Comparison of ENCODE assay signal across 14 cellular contexts in genomic region chr14:33404054-33404453, GRCh38.
A peak's percentile ranks its signal among the peaks of the same experiment; 100 is the strongest.
DNase-seq lines count a peak whose midpoint lies in the region; ATAC-seq, FAIRE-seq and TF ChIP-seq lines count a peak whose summit lies in the region.
"Had no signal": no experiment of that assay in that cellular context is flagged by ENCODE, and none has a peak within 500 bp of the region (broad histone marks: within the 10 kb centered on the region; RNA-seq: fewer than 3 reads in every experiment).

No MANE protein-coding gene starts in this region.

- H2AFZ ChIP-seq in mammary epithelial cell (ENCODE audit: low read depth, low read length), result no peak overlapping the region

- ATAC-seq in HG02884 (IDR thresholded peaks at IDR 0.05; ENCODE audit: unreplicated experiment), result no peak
- ATAC-seq: HCT116 had no signal

- H3K4me1 ChIP-seq in mammary epithelial cell (ENCODE audit: insufficient read depth, low read length) (peaks cover 3% of the 10 kb centered on the region), ascending aorta (no peaks in the 10 kb centered on the region)

- H4K20me1 ChIP-seq in mammary epithelial cell (ENCODE audit: insufficient read depth, low read length), result no peaks in the 10 kb centered on the region

- CTCF ChIA-PET in mammary epithelial cell (lab: Charles Lee; ENCODE audit: low non-redundant PET), result no interaction called here

- no peaks in the 10 kb centered on the region for H3K36me3 ChIP-seq in mammary epithelial cell (ENCODE audit: insufficient read depth, low read length)
- no peaks in the 10 kb centered on the region for H3K36me3 ChIP-seq in kidney epithelial cell (ENCODE audit: control insufficient read depth, insufficient read depth, low read length)
- H3K36me3 ChIP-seq in ascending aorta, result no peaks in the 10 kb centered on the region

- TF ChIP-seq CTCF in mammary epithelial cell (conservative IDR thresholded peaks at IDR 0.05 in 1 of 2, IDR thresholded peaks at IDR 0.05 in 1 of 2; ENCODE audit: extremely low read depth in 1 of 2, insufficient read depth in 1 of 2, low read depth in 1 of 2, low read length in 2 of 2) (no peak), kidney epithelial cell (IDR thresholded peaks at IDR 0.05; ENCODE audit: insufficient read depth, low read length, poor library complexity, severe bottlenecking) (no peak), ascending aorta (IDR thresholded peaks at IDR 0.05) (no peak)

- H3K79me2 ChIP-seq in mammary epithelial cell (ENCODE audit: insufficient read depth, low read length), result no peaks in the 10 kb centered on the region

- in situ Hi-C loops in ACHN (cut with HindIII; ENCODE audit: low pct_ligation_motif_present, low pct_unique_long_range_greater_than_20kb, low sequenced_read_pairs) (no loop called here), mammary epithelial cell (cut with MboI; ENCODE audit: low sequenced_read_pairs in 2 of 2) (no loop called here)

- DNase-seq in ACHN, result peak; percentile 39
- DNase-seq in HTR-8/SVneo (ENCODE audit: insufficient read length, low spot score), result peak; percentile 2
- DNase-seq in mammary epithelial cell, result peak; percentile 45
- peak; percentile 42 for DNase-seq in kidney epithelial cell (ENCODE audit: low read depth)
- DNase-seq in stimulated activated naive CD4-positive, alpha-beta T cell (lab: John Stamatoyannopoulos, UW), result no peak
- no peak for DNase-seq in ascending aorta (ENCODE audit: low spot score in 2 of 2)
- no peak for DNase-seq in COLO668 (lab: John Stamatoyannopoulos, UW; ENCODE audit: unreplicated experiment)
- DNase-seq: activated T-cell treated with anti-CD3 and anti-CD28 coated beads, Interleukin-2, amount 50 U/mL, for 1 hour; aorta; NCI-H1436 treated with DMSO at 0.1 percent for 48 hours; NCI-H82 had no signal

- H3K9ac ChIP-seq in mammary epithelial cell (ENCODE audit: insufficient read depth, low read length), result no peak overlapping the region

- 0% methylated on average over 1 of the region's 1 CpG for WGBS in mammary epithelial cell (ENCODE audit: low coverage, missing lambda C conversion rate)

- FAIRE-seq in HTR-8/SVneo (lab: Jason Lieb, UNC), result no peak
- FAIRE-seq: GM18507 had no signal

- H3K4me2 ChIP-seq in mammary epithelial cell (ENCODE audit: insufficient read depth, low read depth, low read length), result no peak overlapping the region

- H3K4me3 ChIP-seq in mammary epithelial cell (replicated peaks in 1 of 3; ENCODE audit: insufficient read depth in 1 of 3, low read depth in 2 of 3, low read length in 3 of 3) (no peak overlapping the region), kidney epithelial cell (ENCODE audit: low read depth, low read length) (no peak overlapping the region), ascending aorta (no peak overlapping the region)

- intact Hi-C loops in mammary epithelial cell (cut with micrococcal nuclease) (no loop called here), ascending aorta (cut with DNase I) (no loop called here)

- dilution Hi-C loops in mammary epithelial cell (cut with HindIII; ENCODE audit: low sequenced_read_pairs), result no loop called here

- peaks cover 9% of the 10 kb centered on the region for H3K9me3 ChIP-seq in mammary epithelial cell (replicated peaks; ENCODE audit: insufficient read depth, low read length)
- H3K9me3 ChIP-seq in ascending aorta, result peaks cover 0 to 9% of the 10 kb centered on the region in 2 donors

- BruUV-seq in mammary epithelial cell (replicated peaks; lab: Mats Ljungman, UMichigan), result no TSS peak

- H3K27me3 ChIP-seq in mammary epithelial cell (ENCODE audit: insufficient read depth, low read length) (no peaks in the 10 kb centered on the region), kidney epithelial cell (ENCODE audit: control insufficient read depth, insufficient read depth, low read length) (no peaks in the 10 kb centered on the region), ascending aorta (no peaks in the 10 kb centered on the region)

- no peak overlapping the region for H3K27ac ChIP-seq in mammary epithelial cell (ENCODE audit: insufficient read depth, low read depth, low read length)
- no peak overlapping the region for H3K27ac ChIP-seq in ascending aorta

Comparison
In these comparisons a context has a peak if more than half of its experiments do, and no peak if none do; other contexts are left out.
1. DNase-seq: peak in ACHN (single experiment), HTR-8/SVneo (single experiment), mammary epithelial cell (single experiment) and kidney epithelial cell (single experiment); none in stimulated activated naive CD4-positive, alpha-beta T cell (0 of 6), ascending aorta (0 of 2) and COLO668 (single experiment).